Comparison of ENCODE assay signal across 9 cellular contexts in the genomic region with DNA sequence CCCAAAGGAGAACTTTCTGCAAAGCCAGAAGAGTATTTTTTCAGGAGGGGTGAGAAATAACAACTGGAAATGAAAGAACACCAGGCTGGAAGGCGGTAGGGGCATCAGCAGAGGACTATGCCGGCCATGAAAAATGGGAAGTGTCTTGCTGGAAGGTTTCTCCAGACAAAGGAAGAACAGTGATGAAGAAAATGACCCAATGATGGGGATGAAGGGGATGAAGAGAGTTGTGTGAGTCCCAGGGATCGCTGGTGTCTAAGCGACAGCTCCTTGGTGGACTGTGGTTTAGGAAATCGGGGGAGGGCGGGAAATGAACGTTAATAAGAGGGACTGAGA. TPM values are rescaled to one million over a fixed set of nuclear protein-coding genes. Genes with fewer than 3 reads are reported as not detected.
DNase-seq lines count a peak whose midpoint lies in the region; ATAC-seq and TF ChIP-seq lines count a peak whose summit lies in the region.
"Had no signal": no experiment of that assay in that cellular context is flagged by ENCODE, and none has a peak within 500 bp of the region (broad histone marks: within the 10 kb centered on the region; RNA-seq: fewer than 3 reads in every experiment).

No MANE protein-coding gene starts in this region.

- no peaks in the 10 kb centered on the region for H4K20me1 ChIP-seq in neural cell (ENCODE audit: insufficient read depth)

- H3K27me3 ChIP-seq in CD4-positive, CD25-positive, alpha-beta regulatory T cell (ENCODE audit: control insufficient read depth, insufficient read depth, low read length), result peaks cover 36% of the 10 kb centered on the region
- H3K27me3 ChIP-seq in neural cell (ENCODE audit: insufficient read depth, low read depth, low read length), result peaks cover 35% of the 10 kb centered on the region

- no peak for TF ChIP-seq RAD21 in neural cell (conservative IDR thresholded peaks at IDR 0.05)

- H3K4me3 ChIP-seq in CD4-positive, CD25-positive, alpha-beta regulatory T cell (ENCODE audit: low read depth, low read length), result no peak overlapping the region
- H3K4me3 ChIP-seq in LNCaP clone FGC (ENCODE audit: low read depth, low read length) (peak overlapping the region; percentile 46), coronary artery (peak overlapping the region; percentile 62), neural cell (ENCODE audit: low read length) (peak overlapping the region; percentile 57)

- H2AFZ ChIP-seq in neural cell (ENCODE audit: low read depth, low read length), result no peak overlapping the region

- TF ChIP-seq CTCF in LNCaP clone FGC (IDR thresholded peaks at IDR 0.05; ENCODE audit: control insufficient read depth, extremely low read depth, insufficient read depth) (no peak), coronary artery (IDR thresholded peaks at IDR 0.05) (no peak), neural cell (IDR thresholded peaks at IDR 0.05; ENCODE audit: poor library complexity, severe bottlenecking) (no peak)

- H3K9me3 ChIP-seq in CD4-positive, CD25-positive, alpha-beta regulatory T cell (ENCODE audit: control insufficient read depth in 2 of 2, low read length in 2 of 2), result no peaks in the 10 kb centered on the region
- no peaks in the 10 kb centered on the region for H3K9me3 ChIP-seq in neural cell (ENCODE audit: low read length)

- H3K9me3 Mint-ChIP-seq in CD4-positive, CD25-positive, alpha-beta regulatory T cell, result peaks cover 0 to 2% (median 0%) of the 10 kb centered on the region in 7 donors

- H3K4me2 ChIP-seq in neural cell (ENCODE audit: low read length), result no peak overlapping the region

- H3K27me3 Mint-ChIP-seq in CD4-positive, CD25-positive, alpha-beta regulatory T cell, result peaks cover 79% of the 10 kb centered on the region

- no peak overlapping the region for H3K9ac ChIP-seq in neural cell (ENCODE audit: low read length)

- H3K27ac ChIP-seq in CD4-positive, CD25-positive, alpha-beta regulatory T cell (ENCODE audit: insufficient read depth, low read length, poor library complexity, severe bottlenecking), result no peak overlapping the region
- H3K27ac ChIP-seq in coronary artery (peak overlapping the region in 1 of 2 donors; percentile 57), neural cell (ENCODE audit: low read length) (no peak overlapping the region)

- no peaks in the 10 kb centered on the region for H3F3A ChIP-seq in neural cell (ENCODE audit: insufficient read depth, low read length, poor library complexity, severe bottlenecking)

- H3K4me1 ChIP-seq in CD4-positive, CD25-positive, alpha-beta regulatory T cell (ENCODE audit: control insufficient read depth, insufficient read depth, low read length, poor library complexity, severe bottlenecking), result peaks cover 15% of the 10 kb centered on the region

- H3K9me2 ChIP-seq in neural cell (ENCODE audit: insufficient read depth, low read length), result no peaks in the 10 kb centered on the region

- peak overlapping the region; percentile 13 to 92 (median 82) for H3K4me3 Mint-ChIP-seq in CD4-positive, CD25-positive, alpha-beta regulatory T cell

- no peak overlapping the region for H3K27ac Mint-ChIP-seq in CD4-positive, CD25-positive, alpha-beta regulatory T cell

- H3K36me3 ChIP-seq in CD4-positive, CD25-positive, alpha-beta regulatory T cell (ENCODE audit: control insufficient read depth, insufficient read depth, low read length), result no peaks in the 10 kb centered on the region
- H3K36me3 ChIP-seq in neural cell (ENCODE audit: insufficient read depth, low read length), result no peaks in the 10 kb centered on the region

- no peaks in the 10 kb centered on the region for H3K36me3 Mint-ChIP-seq in CD4-positive, CD25-positive, alpha-beta regulatory T cell

- TF ChIP-seq EP300 in neural cell (conservative IDR thresholded peaks at IDR 0.05; ENCODE audit: poor library complexity, severe bottlenecking), result no peak

- no peak for ATAC-seq in CD4-positive, CD25-positive, alpha-beta regulatory T cell (ENCODE audit: low read depth in 2 of 2)
- ATAC-seq in HG03432 (IDR thresholded peaks at IDR 0.05; ENCODE audit: unreplicated experiment), result no peak
- no peak for ATAC-seq in HG03095 (IDR thresholded peaks at IDR 0.05; ENCODE audit: unreplicated experiment)
- ATAC-seq in GM21367 (IDR thresholded peaks at IDR 0.05; ENCODE audit: unreplicated experiment), result no peak

- peaks cover 0 to 24% (median 8%) of the 10 kb centered on the region in 4 donors for H3K4me1 Mint-ChIP-seq in CD4-positive, CD25-positive, alpha-beta regulatory T cell

- H3K79me2 ChIP-seq in neural cell (replicated peaks; ENCODE audit: insufficient read depth, low read length), result no peaks in the 10 kb centered on the region

- DNase-seq in CD4-positive, CD25-positive, alpha-beta regulatory T cell, result no peak
- DNase-seq in LNCaP clone FGC (ENCODE audit: low read depth) (no peak), coronary artery (ENCODE audit: low spot score) (no peak), NCI-H82 (lab: John Stamatoyannopoulos, UW) (no peak)
- DNase-seq: NK-92 treated with Interleukin-12 subunit alpha and Interleukin-12 subunit beta, amount 100 ng/mL, for 24 hours had no signal

TF ChIP-seq in neural cell, 6 proteins besides CTCF, POLR2A, EP300 and RAD21:
- TF ChIP-seq MXI1 (conservative IDR thresholded peaks at IDR 0.05; ENCODE audit: poor library complexity, severe bottlenecking) (no peak), SMC3 (conservative IDR thresholded peaks at IDR 0.05; ENCODE audit: poor library complexity) (no peak), TAF1 (IDR thresholded peaks at IDR 0.05; ENCODE audit: low read depth) (no peak), POLR2AphosphoS5 (IDR thresholded peaks at IDR 0.05) (no peak)
- TF ChIP-seq, protein P1, sequence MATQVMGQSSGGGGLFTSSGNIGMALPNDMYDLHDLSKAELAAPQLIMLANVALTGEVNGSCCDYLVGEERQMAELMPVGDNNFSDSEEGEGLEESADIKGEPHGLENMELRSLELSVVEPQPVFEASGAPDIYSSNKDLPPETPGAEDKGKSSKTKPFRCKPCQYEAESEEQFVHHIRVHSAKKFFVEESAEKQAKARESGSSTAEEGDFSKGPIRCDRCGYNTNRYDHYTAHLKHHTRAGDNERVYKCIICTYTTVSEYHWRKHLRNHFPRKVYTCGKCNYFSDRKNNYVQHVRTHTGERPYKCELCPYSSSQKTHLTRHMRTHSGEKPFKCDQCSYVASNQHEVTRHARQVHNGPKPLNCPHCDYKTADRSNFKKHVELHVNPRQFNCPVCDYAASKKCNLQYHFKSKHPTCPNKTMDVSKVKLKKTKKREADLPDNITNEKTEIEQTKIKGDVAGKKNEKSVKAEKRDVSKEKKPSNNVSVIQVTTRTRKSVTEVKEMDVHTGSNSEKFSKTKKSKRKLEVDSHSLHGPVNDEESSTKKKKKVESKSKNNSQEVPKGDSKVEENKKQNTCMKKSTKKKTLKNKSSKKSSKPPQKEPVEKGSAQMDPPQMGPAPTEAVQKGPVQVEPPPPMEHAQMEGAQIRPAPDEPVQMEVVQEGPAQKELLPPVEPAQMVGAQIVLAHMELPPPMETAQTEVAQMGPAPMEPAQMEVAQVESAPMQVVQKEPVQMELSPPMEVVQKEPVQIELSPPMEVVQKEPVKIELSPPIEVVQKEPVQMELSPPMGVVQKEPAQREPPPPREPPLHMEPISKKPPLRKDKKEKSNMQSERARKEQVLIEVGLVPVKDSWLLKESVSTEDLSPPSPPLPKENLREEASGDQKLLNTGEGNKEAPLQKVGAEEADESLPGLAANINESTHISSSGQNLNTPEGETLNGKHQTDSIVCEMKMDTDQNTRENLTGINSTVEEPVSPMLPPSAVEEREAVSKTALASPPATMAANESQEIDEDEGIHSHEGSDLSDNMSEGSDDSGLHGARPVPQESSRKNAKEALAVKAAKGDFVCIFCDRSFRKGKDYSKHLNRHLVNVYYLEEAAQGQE (IDR thresholded peaks at IDR 0.05; ENCODE audit: borderline replicate concordance), result no peak

RNA-seq across cellular contexts. Expression of a gene that starts 0.6 kb away (rescaled TPM):
- total RNA-seq in CD4-positive, CD25-positive, alpha-beta regulatory T cell, result not detected
- polyA plus RNA-seq in CD4-positive, CD25-positive, alpha-beta regulatory T cell, result not detected
- not detected in 2 replicates for polyA plus RNA-seq in neural cell
- polyA minus RNA-seq in neural cell, result not detected in 2 replicates

RNA-seq across cellular contexts. Expression of a gene that starts 14.4 kb away (rescaled TPM):
- total RNA-seq in CD4-positive, CD25-positive, alpha-beta regulatory T cell, result 226 TPM
- 100 to 1,000 TPM; 179 to 240 (median 203) TPM for polyA plus RNA-seq in CD4-positive, CD25-positive, alpha-beta regulatory T cell
- polyA plus RNA-seq in neural cell, result 4.5 and 16.1 TPM in 2 replicates
- polyA minus RNA-seq in neural cell, result 7.1 and 7.8 TPM in 2 replicates

Comparison
In these comparisons a context has a peak if more than half of its experiments do, and no peak if none do; other contexts are left out.
1. RNA of a gene that starts 14.4 kb away (polyA plus RNA-seq): 179 to 240 TPM in CD4-positive, CD25-positive, alpha-beta regulatory T cell; 4.5 to 16.1 TPM in neural cell; every median in the first group is over 10 times any median in the second.